11 cellular contexts compared by ENCODE assay signal in the genomic region with DNA sequence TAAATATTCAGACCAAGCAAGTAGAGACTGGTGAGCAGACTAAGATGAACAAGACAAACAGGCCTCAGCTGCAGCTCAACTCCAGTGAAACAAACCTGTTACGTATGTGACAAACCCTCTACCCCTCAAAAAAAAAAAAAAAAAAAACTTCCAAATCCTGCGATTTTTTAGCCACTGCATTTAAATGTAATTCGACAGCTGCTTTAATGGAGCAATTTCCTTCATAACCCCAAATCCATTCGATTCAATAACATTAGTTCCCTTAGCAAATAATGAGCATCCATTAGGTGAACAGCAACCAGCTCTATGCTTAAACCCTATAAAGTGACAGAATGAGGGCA. TPM values are rescaled to one million over a fixed set of nuclear protein-coding genes. Genes with fewer than 3 reads are reported as not detected.
DNase-seq lines count a peak whose midpoint lies in the region; ATAC-seq and TF ChIP-seq lines count a peak whose summit lies in the region.
"Had no signal": no experiment of that assay in that cellular context is flagged by ENCODE, and none has a peak within 500 bp of the region (broad histone marks: within the 10 kb centered on the region; RNA-seq: fewer than 3 reads in every experiment).

No MANE protein-coding gene starts in this region.

- H3K4me1 ChIP-seq in DND-41 (ENCODE audit: insufficient read depth, low read length), result peaks cover 46% of the 10 kb centered on the region
- peaks cover 25% of the 10 kb centered on the region for H3K4me1 ChIP-seq in PC-9 (replicated peaks; ENCODE audit: insufficient read depth)
- peaks cover 27% of the 10 kb centered on the region for H3K4me1 ChIP-seq in smooth muscle cell (ENCODE audit: low read depth)

- intact Hi-C loops in PC-9 (cut with micrococcal nuclease; ENCODE audit: unreplicated experiment), result no loop called here
- intact Hi-C loops in CD4-positive, alpha-beta T cell (cut with DNase I, micrococcal nuclease), result no loop called here

- POLR2A ChIA-PET in PC-9 (lab: Charles Lee; ENCODE audit: unreplicated experiment), result no interaction called here
- POLR2A ChIA-PET in CD4-positive, alpha-beta T cell (lab: Charles Lee), result interaction anchor here (0.6 kb wide), 1 partner anchor 471 kb away, joined by 3 read pairs; no protein-coding TSS in a partner anchor

- no peaks in the 10 kb centered on the region for H3K9me2 ChIP-seq in PC-9 (ENCODE audit: insufficient read depth)

- ATAC-seq in activated T-cell treated with anti-CD3 and anti-CD28 coated beads, Interleukin-2, amount 50 U/mL, for 72 hours (replicated peaks in 1 of 2), result no peak
- ATAC-seq in DND-41 (ENCODE audit: insufficient read depth, low read depth), result no peak
- no peak for ATAC-seq in CD4-positive, alpha-beta T cell (ENCODE audit: poor library complexity)

- peaks cover 26% of the 10 kb centered on the region for H3K4me1 Mint-ChIP-seq in activated T-cell treated with anti-CD3 and anti-CD28 coated beads, Interleukin-2, amount 50 U/mL, for 72 hours (ENCODE audit: low read depth)
- peaks cover 22% of the 10 kb centered on the region for H3K4me1 Mint-ChIP-seq in CD4-positive, alpha-beta T cell (ENCODE audit: low read depth)

- peak overlapping the region; percentile 83 for H3K27ac Mint-ChIP-seq in activated T-cell treated with anti-CD3 and anti-CD28 coated beads, Interleukin-2, amount 50 U/mL, for 72 hours
- H3K27ac Mint-ChIP-seq in CD4-positive, alpha-beta T cell, result no peak overlapping the region

- H3K36me3 ChIP-seq in DND-41 (ENCODE audit: insufficient read depth, low read length) (no peaks in the 10 kb centered on the region), PC-9 (ENCODE audit: low read depth) (no peaks in the 10 kb centered on the region), smooth muscle cell (ENCODE audit: low read depth) (no peaks in the 10 kb centered on the region)

- H3K4me3 ChIP-seq in DND-41 (ENCODE audit: low read depth in 1 of 2, low read length in 2 of 2) (peak overlapping the region in 1 of 2 experiments; percentile 47; a peak in 2 of 4 replicates), PC-9 (no peak overlapping the region), smooth muscle cell (no peak overlapping the region)

- BruUV-seq in PC-9 (replicated peaks; lab: Mats Ljungman, UMichigan), result no TSS peak

- H3K27me3 Mint-ChIP-seq in activated T-cell treated with anti-CD3 and anti-CD28 coated beads, Interleukin-2, amount 50 U/mL, for 72 hours (ENCODE audit: low read depth), result no peaks in the 10 kb centered on the region
- H3K27me3 Mint-ChIP-seq in CD4-positive, alpha-beta T cell, result no peaks in the 10 kb centered on the region

- H3K27ac ChIP-seq in DND-41 (ENCODE audit: low read length), result peak overlapping the region; percentile 88
- no peak overlapping the region for H3K27ac ChIP-seq in PC-9
- H3K27ac ChIP-seq in smooth muscle cell (ENCODE audit: low read depth), result peak overlapping the region; percentile 62
- H3K27ac ChIP-seq in CD4-positive, alpha-beta T cell (ENCODE audit: low read depth, low read length), result no peak overlapping the region

- CTCF ChIA-PET in PC-9 (lab: Charles Lee), result no interaction called here
- CTCF ChIA-PET in CD4-positive, alpha-beta T cell (lab: Charles Lee), result no interaction called here

- peaks cover 6% of the 10 kb centered on the region; the same call in 1 of the 2 replicates for H3F3A ChIP-seq in PC-9 (ENCODE audit: insufficient read depth, low read depth)
- H3F3A ChIP-seq in smooth muscle cell (ENCODE audit: low read depth), result peaks cover 9% of the 10 kb centered on the region

- peak overlapping the region; percentile 67; the same call in 1 of the 2 replicates for H2AFZ ChIP-seq in DND-41 (ENCODE audit: low read depth, low read length)
- H2AFZ ChIP-seq in PC-9, result no peak overlapping the region
- H2AFZ ChIP-seq in smooth muscle cell (ENCODE audit: low read depth), result no peak overlapping the region

- no peaks in the 10 kb centered on the region for H3K9me3 ChIP-seq in DND-41 (ENCODE audit: insufficient read depth, low read length, severe bottlenecking)
- no peaks in the 10 kb centered on the region for H3K9me3 ChIP-seq in PC-9 (ENCODE audit: insufficient read depth, low read depth)
- no peaks in the 10 kb centered on the region for H3K9me3 ChIP-seq in smooth muscle cell (replicated peaks; ENCODE audit: low read depth)
- H3K9me3 ChIP-seq in CD4-positive, alpha-beta T cell (ENCODE audit: control insufficient read depth, low read length), result no peaks in the 10 kb centered on the region

- H3K36me3 Mint-ChIP-seq in activated T-cell treated with anti-CD3 and anti-CD28 coated beads, Interleukin-2, amount 50 U/mL, for 72 hours (ENCODE audit: insufficient read depth in 2 of 2), result peaks cover 0 to 2% of the 10 kb centered on the region in 2 donors
- no peaks in the 10 kb centered on the region for H3K36me3 Mint-ChIP-seq in CD4-positive, alpha-beta T cell (ENCODE audit: low read depth)

- no peak for DNase-seq in activated T-cell treated with anti-CD3 and anti-CD28 coated beads, Interleukin-2, amount 50 U/mL, for 72 hours
- no peak for DNase-seq in activated T-cell treated with anti-CD3 and anti-CD28 coated beads, Interleukin-2, amount 50 U/mL, for 48 hours
- DNase-seq in DND-41 (no peak), PC-9 (no peak), smooth muscle cell (lab: John Stamatoyannopoulos, UW; ENCODE audit: unreplicated experiment) (no peak), hippocampal formation (lab: John Stamatoyannopoulos, UW) (no peak)
- DNase-seq in activated CD4-positive, alpha-beta T cell treated with anti-CD3 and anti-CD28 coated beads, Interleukin-2, amount 50 U/mL, for 4 hours, result no peak
- DNase-seq in CD4-positive, alpha-beta T cell, result no peak
- DNase-seq: ACHN, NCI-H524 had no signal

- peaks cover 2% of the 10 kb centered on the region in 2 donors for H3K9me3 Mint-ChIP-seq in activated T-cell treated with anti-CD3 and anti-CD28 coated beads, Interleukin-2, amount 50 U/mL, for 72 hours
- H3K9me3 Mint-ChIP-seq in CD4-positive, alpha-beta T cell, result no peaks in the 10 kb centered on the region

- H4K20me1 ChIP-seq in DND-41 (ENCODE audit: insufficient read depth, low read length) (no peaks in the 10 kb centered on the region), PC-9 (ENCODE audit: insufficient read depth) (no peaks in the 10 kb centered on the region), smooth muscle cell (ENCODE audit: low read depth) (peaks cover 45% of the 10 kb centered on the region)

- H3K9ac ChIP-seq in DND-41 (ENCODE audit: low read depth, low read length), result peak overlapping the region; percentile 52
- no peak overlapping the region for H3K9ac ChIP-seq in smooth muscle cell (ENCODE audit: low read depth)
- H3K9ac ChIP-seq: KMS-11 had no signal

- H3K27me3 ChIP-seq in DND-41 (ENCODE audit: insufficient read depth, low read length, poor library complexity) (no peaks in the 10 kb centered on the region), PC-9 (ENCODE audit: insufficient read depth, low read depth) (no peaks in the 10 kb centered on the region), smooth muscle cell (ENCODE audit: low read depth) (no peaks in the 10 kb centered on the region)
- no peaks in the 10 kb centered on the region for H3K27me3 ChIP-seq in CD4-positive, alpha-beta T cell (ENCODE audit: control insufficient read depth, insufficient read depth, low read length)

- TF ChIP-seq CTCF in DND-41 (IDR thresholded peaks at IDR 0.05; ENCODE audit: borderline replicate concordance, extremely low read depth, low read length, poor library complexity, severe bottlenecking), result no peak
- no peak for TF ChIP-seq CTCF in PC-9 (conservative IDR thresholded peaks at IDR 0.05)
- TF ChIP-seq CTCF in smooth muscle cell (IDR thresholded peaks at IDR 0.05; ENCODE audit: borderline replicate concordance, insufficient read depth, poor library complexity, severe bottlenecking), result no peak
- no peak for TF ChIP-seq CTCF in CD4-positive, alpha-beta T cell (IDR thresholded peaks at IDR 0.05)

- peak overlapping the region in 1 of 2 donors; percentile 77 for H3K4me3 Mint-ChIP-seq in activated T-cell treated with anti-CD3 and anti-CD28 coated beads, Interleukin-2, amount 50 U/mL, for 72 hours
- H3K4me3 Mint-ChIP-seq in CD4-positive, alpha-beta T cell, result no peak overlapping the region

- H3K4me2 ChIP-seq in DND-41 (ENCODE audit: insufficient read depth, low read length) (peak overlapping the region; percentile 62), PC-9 (0 out of 2 replicates have a peak overlapping the region, but pooled peaks have one; percentile 12), smooth muscle cell (no peak overlapping the region)

- 95% methylated on average over 4 of the region's 4 CpGs for WGBS in smooth muscle cell (ENCODE audit: low lambda C conversion rate)

- H3K79me2 ChIP-seq in DND-41 (ENCODE audit: insufficient read depth, low read length), result peaks cover 27% of the 10 kb centered on the region
- no peaks in the 10 kb centered on the region for H3K79me2 ChIP-seq in PC-9 (ENCODE audit: low read depth)
- peaks cover 96% of the 10 kb centered on the region for H3K79me2 ChIP-seq in smooth muscle cell (ENCODE audit: low read depth)

RNA-seq across cellular contexts. Expression of gene SIPA1L2, which starts 31.1 kb away (rescaled TPM):
- total RNA-seq in activated T-cell treated with anti-CD3 and anti-CD28 coated beads, Interleukin-2, amount 50 U/mL, for 72 hours, result 1 to 10 TPM; 3.3 to 5.9 TPM
- total RNA-seq in PC-9 (2021), result not detected in 2 replicates
- total RNA-seq in smooth muscle cell, result 37.0 and 37.2 TPM in 2 replicates
- 14.9 and 18.9 TPM in 2 replicates for polyA plus RNA-seq in smooth muscle cell
- total RNA-seq in CD4-positive, alpha-beta T cell, result 1 to 10 TPM; 1.8 to 1.9 TPM

Comparison
In these comparisons a context has a peak if more than half of its experiments do, and no peak if none do; other contexts are left out.
1. H3K27ac ChIP-seq: peak in DND-41 (single experiment) and smooth muscle cell (single experiment); none in PC-9 (single experiment) and CD4-positive, alpha-beta T cell (single experiment).